Comparison of ENCODE assay signal across 1 cellular context in the genomic region with DNA sequence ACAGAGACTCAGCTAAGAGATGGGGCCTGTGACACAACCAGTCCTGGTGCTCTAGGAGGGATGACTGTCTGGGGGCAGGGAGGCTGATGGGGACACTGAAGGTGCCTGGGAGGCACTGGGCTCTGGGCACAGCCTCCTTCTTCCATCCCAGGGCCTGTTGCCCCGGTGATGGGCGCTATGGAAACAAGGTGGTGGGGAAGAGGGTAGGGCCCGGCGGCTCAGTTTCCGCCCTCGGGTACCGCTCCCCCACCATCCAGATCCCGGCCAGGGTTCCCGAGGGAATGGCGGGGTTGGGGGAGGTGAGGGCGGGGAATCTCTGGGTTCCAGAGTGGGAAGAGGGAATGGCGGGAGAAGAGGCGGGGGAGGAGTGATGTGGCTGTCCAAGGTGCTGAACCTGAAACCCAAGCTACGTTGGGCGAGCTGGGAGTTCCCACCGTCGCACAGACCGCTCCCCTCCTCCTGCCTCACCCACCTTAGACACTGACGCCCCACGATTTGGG.
TF ChIP-seq lines count a peak whose summit lies in the region.

No MANE protein-coding gene starts in this region.

TF ChIP-seq in K562, 482 proteins besides CTCF, POLR2A, EP300 and RAD21 (continues in another document):
- TF ChIP-seq CBX5 (IDR thresholded peaks at IDR 0.05; ENCODE audit: borderline replicate concordance, low read depth) (no peak), CREM (IDR thresholded peaks at IDR 0.05; ENCODE audit: low read depth) (peak; percentile 67), KDM1A (IDR thresholded peaks at IDR 0.05) (peak; percentile 65 to 70), RBM22 (IDR thresholded peaks at IDR 0.05; ENCODE audit: low read depth, low read length, poor library complexity, severe bottlenecking) (peak; percentile 75), ZNF551 (CRISPR knock-in tag; IDR thresholded peaks at IDR 0.05) (no peak), NCOA1 (IDR thresholded peaks at IDR 0.05; ENCODE audit: low read depth) (0 out of 2 replicates have a peak, but pooled peaks have one; percentile 52), FOXP1 (CRISPR knock-in tag; IDR thresholded peaks at IDR 0.05) (peak; percentile 51; the same call in 1 of the 2 replicates), SMAD4 (CRISPR knock-in tag; conservative IDR thresholded peaks at IDR 0.05) (no peak), ATF1 (CRISPR knock-in tag; IDR thresholded peaks at IDR 0.05) (no peak), ATF1 (tag; IDR thresholded peaks at IDR 0.05) (no peak), MAZ (CRISPR knock-in tag; conservative IDR thresholded peaks at IDR 0.05 in 1 of 2, IDR thresholded peaks at IDR 0.05 in 1 of 2) (peak in 1 of 2 experiments; percentile 86; a peak in 2 of 4 replicates), PRMT5 (CRISPR knock-in tag; IDR thresholded peaks at IDR 0.05) (peak; percentile 94), EHMT2 (IDR thresholded peaks at IDR 0.05) (peak; percentile 98), SRF (CRISPR knock-in tag; IDR thresholded peaks at IDR 0.05) (0 out of 4 replicates have a peak, but pooled peaks of 1 of the 2 experiments have one; percentile 31), MYNN (IDR thresholded peaks at IDR 0.05) (peak; percentile 92), MYNN (CRISPR knock-in tag; IDR thresholded peaks at IDR 0.05) (peak; percentile 9; the same call in 1 of the 2 replicates), HDAC1 (IDR thresholded peaks at IDR 0.05) (peak in 1 of 2 experiments; percentile 70; a peak in 2 of 4 replicates), EGR1 (conservative IDR thresholded peaks at IDR 0.05) (peak; percentile 68), KAT7 (CRISPR knock-in tag; IDR thresholded peaks at IDR 0.05; ENCODE audit: borderline replicate concordance) (no peak), SMARCC2 (IDR thresholded peaks at IDR 0.05; ENCODE audit: low read depth) (no peak), HMGN3 (IDR thresholded peaks at IDR 0.05; ENCODE audit: borderline replicate concordance, extremely low read depth, insufficient read length, low read depth, low read length) (no peak), CXXC5 (CRISPR knock-in tag; IDR thresholded peaks at IDR 0.05) (0 out of 2 replicates have a peak, but pooled peaks have one; percentile 22), CSDE1 (IDR thresholded peaks at IDR 0.05) (peak in 1 of 2 experiments; percentile 66; a peak in 1 of 4 replicates), FOXK1 (CRISPR knock-in tag; IDR thresholded peaks at IDR 0.05; ENCODE audit: borderline replicate concordance) (0 out of 2 replicates have a peak, but pooled peaks have one; percentile 32), YY1 (IDR thresholded peaks at IDR 0.05; ENCODE audit: borderline replicate concordance in 1 of 3, control insufficient read depth in 1 of 3, extremely low read depth in 1 of 3, insufficient read depth in 3 of 3, insufficient read length in 1 of 3, insufficient replicate concordance in 2 of 3, low read depth in 1 of 3, low read length in 2 of 3) (peak in 1 of 3 experiments; percentile 67), RCOR1 (IDR thresholded peaks at IDR 0.05; ENCODE audit: borderline replicate concordance in 1 of 2, low read depth in 2 of 2, low read length in 2 of 2) (peak in 1 of 2 experiments; percentile 73; a peak in 1 of 4 replicates), KLF16 (IDR thresholded peaks at IDR 0.05) (peak; percentile 37; the same call in 1 of the 2 replicates), RB1 (IDR thresholded peaks at IDR 0.05; ENCODE audit: low read depth) (peak; percentile 80; the same call in 1 of the 2 replicates), MXI1 (IDR thresholded peaks at IDR 0.05; ENCODE audit: low read depth, low read length) (peak; percentile 64; the same call in 1 of the 2 replicates), ZNF766 (CRISPR knock-in tag; conservative IDR thresholded peaks at IDR 0.05) (peak; percentile 60), SIN3A (IDR thresholded peaks at IDR 0.05; ENCODE audit: borderline replicate concordance in 2 of 2, control insufficient read depth in 1 of 2, low read depth in 2 of 2, low read length in 2 of 2) (peak; percentile 69 to 88; a peak in 3 of 4 replicates), MIER1 (IDR thresholded peaks at IDR 0.05; ENCODE audit: low read depth) (peak; percentile 97), FOXM1 (IDR thresholded peaks at IDR 0.05; ENCODE audit: low read depth) (no peak), FOXM1 (CRISPR knock-in tag; IDR thresholded peaks at IDR 0.05; ENCODE audit: low read depth) (peak; percentile 73; the same call in 1 of the 2 replicates), ZNF174 (CRISPR knock-in tag; IDR thresholded peaks at IDR 0.05) (no peak), HDAC2 (IDR thresholded peaks at IDR 0.05) (peak; percentile 82), DMBX1 (CRISPR knock-in tag; IDR thresholded peaks at IDR 0.05; ENCODE audit: borderline replicate concordance) (peak; percentile 24; the same call in 1 of the 2 replicates)
- TF ChIP-seq, protein P1, sequence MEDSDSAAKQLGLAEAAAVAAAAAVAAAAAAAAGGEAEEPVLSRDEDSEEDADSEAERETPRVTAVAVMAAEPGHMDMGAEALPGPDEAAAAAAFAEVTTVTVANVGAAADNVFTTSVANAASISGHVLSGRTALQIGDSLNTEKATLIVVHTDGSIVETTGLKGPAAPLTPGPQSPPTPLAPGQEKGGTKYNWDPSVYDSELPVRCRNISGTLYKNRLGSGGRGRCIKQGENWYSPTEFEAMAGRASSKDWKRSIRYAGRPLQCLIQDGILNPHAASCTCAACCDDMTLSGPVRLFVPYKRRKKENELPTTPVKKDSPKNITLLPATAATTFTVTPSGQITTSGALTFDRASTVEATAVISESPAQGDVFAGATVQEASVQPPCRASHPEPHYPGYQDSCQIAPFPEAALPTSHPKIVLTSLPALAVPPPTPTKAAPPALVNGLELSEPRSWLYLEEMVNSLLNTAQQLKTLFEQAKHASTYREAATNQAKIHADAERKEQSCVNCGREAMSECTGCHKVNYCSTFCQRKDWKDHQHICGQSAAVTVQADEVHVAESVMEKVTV (CRISPR knock-in tag; IDR thresholded peaks at IDR 0.05) = no peak
- TF ChIP-seq, protein P2, sequence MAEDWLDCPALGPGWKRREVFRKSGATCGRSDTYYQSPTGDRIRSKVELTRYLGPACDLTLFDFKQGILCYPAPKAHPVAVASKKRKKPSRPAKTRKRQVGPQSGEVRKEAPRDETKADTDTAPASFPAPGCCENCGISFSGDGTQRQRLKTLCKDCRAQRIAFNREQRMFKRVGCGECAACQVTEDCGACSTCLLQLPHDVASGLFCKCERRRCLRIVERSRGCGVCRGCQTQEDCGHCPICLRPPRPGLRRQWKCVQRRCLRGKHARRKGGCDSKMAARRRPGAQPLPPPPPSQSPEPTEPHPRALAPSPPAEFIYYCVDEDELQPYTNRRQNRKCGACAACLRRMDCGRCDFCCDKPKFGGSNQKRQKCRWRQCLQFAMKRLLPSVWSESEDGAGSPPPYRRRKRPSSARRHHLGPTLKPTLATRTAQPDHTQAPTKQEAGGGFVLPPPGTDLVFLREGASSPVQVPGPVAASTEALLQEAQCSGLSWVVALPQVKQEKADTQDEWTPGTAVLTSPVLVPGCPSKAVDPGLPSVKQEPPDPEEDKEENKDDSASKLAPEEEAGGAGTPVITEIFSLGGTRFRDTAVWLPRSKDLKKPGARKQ (CRISPR knock-in tag; IDR thresholded peaks at IDR 0.05) = no peak
- TF ChIP-seq, protein P3, sequence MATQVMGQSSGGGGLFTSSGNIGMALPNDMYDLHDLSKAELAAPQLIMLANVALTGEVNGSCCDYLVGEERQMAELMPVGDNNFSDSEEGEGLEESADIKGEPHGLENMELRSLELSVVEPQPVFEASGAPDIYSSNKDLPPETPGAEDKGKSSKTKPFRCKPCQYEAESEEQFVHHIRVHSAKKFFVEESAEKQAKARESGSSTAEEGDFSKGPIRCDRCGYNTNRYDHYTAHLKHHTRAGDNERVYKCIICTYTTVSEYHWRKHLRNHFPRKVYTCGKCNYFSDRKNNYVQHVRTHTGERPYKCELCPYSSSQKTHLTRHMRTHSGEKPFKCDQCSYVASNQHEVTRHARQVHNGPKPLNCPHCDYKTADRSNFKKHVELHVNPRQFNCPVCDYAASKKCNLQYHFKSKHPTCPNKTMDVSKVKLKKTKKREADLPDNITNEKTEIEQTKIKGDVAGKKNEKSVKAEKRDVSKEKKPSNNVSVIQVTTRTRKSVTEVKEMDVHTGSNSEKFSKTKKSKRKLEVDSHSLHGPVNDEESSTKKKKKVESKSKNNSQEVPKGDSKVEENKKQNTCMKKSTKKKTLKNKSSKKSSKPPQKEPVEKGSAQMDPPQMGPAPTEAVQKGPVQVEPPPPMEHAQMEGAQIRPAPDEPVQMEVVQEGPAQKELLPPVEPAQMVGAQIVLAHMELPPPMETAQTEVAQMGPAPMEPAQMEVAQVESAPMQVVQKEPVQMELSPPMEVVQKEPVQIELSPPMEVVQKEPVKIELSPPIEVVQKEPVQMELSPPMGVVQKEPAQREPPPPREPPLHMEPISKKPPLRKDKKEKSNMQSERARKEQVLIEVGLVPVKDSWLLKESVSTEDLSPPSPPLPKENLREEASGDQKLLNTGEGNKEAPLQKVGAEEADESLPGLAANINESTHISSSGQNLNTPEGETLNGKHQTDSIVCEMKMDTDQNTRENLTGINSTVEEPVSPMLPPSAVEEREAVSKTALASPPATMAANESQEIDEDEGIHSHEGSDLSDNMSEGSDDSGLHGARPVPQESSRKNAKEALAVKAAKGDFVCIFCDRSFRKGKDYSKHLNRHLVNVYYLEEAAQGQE (CRISPR knock-in tag; IDR thresholded peaks at IDR 0.05; ENCODE audit: low read depth) = peak; percentile 97
- TF ChIP-seq, protein P4, sequence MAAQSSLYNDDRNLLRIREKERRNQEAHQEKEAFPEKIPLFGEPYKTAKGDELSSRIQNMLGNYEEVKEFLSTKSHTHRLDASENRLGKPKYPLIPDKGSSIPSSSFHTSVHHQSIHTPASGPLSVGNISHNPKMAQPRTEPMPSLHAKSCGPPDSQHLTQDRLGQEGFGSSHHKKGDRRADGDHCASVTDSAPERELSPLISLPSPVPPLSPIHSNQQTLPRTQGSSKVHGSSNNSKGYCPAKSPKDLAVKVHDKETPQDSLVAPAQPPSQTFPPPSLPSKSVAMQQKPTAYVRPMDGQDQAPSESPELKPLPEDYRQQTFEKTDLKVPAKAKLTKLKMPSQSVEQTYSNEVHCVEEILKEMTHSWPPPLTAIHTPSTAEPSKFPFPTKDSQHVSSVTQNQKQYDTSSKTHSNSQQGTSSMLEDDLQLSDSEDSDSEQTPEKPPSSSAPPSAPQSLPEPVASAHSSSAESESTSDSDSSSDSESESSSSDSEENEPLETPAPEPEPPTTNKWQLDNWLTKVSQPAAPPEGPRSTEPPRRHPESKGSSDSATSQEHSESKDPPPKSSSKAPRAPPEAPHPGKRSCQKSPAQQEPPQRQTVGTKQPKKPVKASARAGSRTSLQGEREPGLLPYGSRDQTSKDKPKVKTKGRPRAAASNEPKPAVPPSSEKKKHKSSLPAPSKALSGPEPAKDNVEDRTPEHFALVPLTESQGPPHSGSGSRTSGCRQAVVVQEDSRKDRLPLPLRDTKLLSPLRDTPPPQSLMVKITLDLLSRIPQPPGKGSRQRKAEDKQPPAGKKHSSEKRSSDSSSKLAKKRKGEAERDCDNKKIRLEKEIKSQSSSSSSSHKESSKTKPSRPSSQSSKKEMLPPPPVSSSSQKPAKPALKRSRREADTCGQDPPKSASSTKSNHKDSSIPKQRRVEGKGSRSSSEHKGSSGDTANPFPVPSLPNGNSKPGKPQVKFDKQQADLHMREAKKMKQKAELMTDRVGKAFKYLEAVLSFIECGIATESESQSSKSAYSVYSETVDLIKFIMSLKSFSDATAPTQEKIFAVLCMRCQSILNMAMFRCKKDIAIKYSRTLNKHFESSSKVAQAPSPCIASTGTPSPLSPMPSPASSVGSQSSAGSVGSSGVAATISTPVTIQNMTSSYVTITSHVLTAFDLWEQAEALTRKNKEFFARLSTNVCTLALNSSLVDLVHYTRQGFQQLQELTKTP (IDR thresholded peaks at IDR 0.05; ENCODE audit: low read depth in 1 of 2, partially characterized antibody in 2 of 2) = peak in 1 of 2 experiments; percentile 72
- TF ChIP-seq, protein P5, sequence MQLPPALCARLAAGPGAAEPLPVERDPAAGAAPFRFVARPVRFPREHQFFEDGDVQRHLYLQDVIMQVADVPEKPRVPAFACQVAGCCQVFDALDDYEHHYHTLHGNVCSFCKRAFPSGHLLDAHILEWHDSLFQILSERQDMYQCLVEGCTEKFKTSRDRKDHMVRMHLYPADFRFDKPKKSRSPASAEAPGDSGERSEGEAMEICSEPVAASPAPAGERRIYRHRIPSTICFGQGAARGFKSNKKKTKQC (CRISPR knock-in tag; IDR thresholded peaks at IDR 0.05) = peak; percentile 84
- TF ChIP-seq, protein P6, sequence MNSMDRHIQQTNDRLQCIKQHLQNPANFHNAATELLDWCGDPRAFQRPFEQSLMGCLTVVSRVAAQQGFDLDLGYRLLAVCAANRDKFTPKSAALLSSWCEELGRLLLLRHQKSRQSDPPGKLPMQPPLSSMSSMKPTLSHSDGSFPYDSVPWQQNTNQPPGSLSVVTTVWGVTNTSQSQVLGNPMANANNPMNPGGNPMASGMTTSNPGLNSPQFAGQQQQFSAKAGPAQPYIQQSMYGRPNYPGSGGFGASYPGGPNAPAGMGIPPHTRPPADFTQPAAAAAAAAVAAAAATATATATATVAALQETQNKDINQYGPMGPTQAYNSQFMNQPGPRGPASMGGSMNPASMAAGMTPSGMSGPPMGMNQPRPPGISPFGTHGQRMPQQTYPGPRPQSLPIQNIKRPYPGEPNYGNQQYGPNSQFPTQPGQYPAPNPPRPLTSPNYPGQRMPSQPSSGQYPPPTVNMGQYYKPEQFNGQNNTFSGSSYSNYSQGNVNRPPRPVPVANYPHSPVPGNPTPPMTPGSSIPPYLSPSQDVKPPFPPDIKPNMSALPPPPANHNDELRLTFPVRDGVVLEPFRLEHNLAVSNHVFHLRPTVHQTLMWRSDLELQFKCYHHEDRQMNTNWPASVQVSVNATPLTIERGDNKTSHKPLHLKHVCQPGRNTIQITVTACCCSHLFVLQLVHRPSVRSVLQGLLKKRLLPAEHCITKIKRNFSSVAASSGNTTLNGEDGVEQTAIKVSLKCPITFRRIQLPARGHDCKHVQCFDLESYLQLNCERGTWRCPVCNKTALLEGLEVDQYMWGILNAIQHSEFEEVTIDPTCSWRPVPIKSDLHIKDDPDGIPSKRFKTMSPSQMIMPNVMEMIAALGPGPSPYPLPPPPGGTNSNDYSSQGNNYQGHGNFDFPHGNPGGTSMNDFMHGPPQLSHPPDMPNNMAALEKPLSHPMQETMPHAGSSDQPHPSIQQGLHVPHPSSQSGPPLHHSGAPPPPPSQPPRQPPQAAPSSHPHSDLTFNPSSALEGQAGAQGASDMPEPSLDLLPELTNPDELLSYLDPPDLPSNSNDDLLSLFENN (IDR thresholded peaks at IDR 0.05; ENCODE audit: low read depth in 2 of 2, low read length in 2 of 2) = no peak
- TF ChIP-seq, protein P7, sequence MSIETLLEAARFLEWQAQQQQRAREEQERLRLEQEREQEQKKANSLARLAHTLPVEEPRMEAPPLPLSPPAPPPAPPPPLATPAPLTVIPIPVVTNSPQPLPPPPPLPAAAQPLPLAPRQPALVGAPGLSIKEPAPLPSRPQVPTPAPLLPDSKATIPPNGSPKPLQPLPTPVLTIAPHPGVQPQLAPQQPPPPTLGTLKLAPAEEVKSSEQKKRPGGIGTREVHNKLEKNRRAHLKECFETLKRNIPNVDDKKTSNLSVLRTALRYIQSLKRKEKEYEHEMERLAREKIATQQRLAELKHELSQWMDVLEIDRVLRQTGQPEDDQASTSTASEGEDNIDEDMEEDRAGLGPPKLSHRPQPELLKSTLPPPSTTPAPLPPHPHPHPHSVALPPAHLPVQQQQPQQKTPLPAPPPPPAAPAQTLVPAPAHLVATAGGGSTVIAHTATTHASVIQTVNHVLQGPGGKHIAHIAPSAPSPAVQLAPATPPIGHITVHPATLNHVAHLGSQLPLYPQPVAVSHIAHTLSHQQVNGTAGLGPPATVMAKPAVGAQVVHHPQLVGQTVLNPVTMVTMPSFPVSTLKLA (conservative IDR thresholded peaks at IDR 0.05) = peak in 1 of 2 experiments; percentile 60; a peak in 1 of 4 replicates
